Comparison of ENCODE assay signal across 28 cellular contexts in the genomic region with DNA sequence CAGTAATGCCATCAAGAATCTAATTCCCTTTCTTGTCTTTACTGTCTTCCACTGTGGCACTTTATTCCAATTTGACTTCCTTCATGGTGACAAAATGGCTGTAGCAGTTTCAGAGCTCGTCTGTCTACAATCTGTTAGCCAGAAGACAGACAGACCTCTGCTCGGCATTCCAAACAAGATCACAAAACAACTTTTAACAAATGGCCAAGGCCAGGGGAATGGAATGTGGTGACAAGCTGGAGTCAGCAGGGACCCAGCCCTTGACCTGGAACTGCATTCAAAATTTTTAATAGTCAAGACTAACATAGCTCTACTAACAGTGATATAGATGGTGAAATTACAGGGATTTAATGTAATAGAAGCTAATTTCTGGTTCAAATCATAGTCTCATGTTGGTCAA.
"Had no signal": no experiment of that assay in that cellular context is flagged by ENCODE, and none has a peak within 500 bp of the region (broad histone marks: within the 10 kb centered on the region; RNA-seq: fewer than 3 reads in every experiment).

No MANE protein-coding gene starts in this region.

- H3K4me3 ChIP-seq: adrenal gland, body of pancreas, esophagus muscularis mucosa, gastroesophageal sphincter had no signal

- DNase-seq: activated CD4-positive, alpha-beta memory T cell treated with anti-CD3 and anti-CD28 coated beads for 36 hours; activated CD4-positive, alpha-beta T cell treated with anti-CD3 and anti-CD28 coated beads for 36 hours; activated CD4-positive, alpha-beta T cell treated with anti-CD3 and anti-CD28 coated beads, Interleukin-2, amount 10 ng/mL, durations not matched to agents 24 days and 14 days; activated CD4-positive, CD25-positive, alpha-beta regulatory T cell; activated CD4-positive, CD25-positive, alpha-beta regulatory T cell treated with anti-CD3 and anti-CD28 coated beads, Interleukin-2, amount 50 U/mL, for 72 hours; activated CD8-positive, alpha-beta memory T cell treated with anti-CD3 and anti-CD28 coated beads, Interleukin-2, amount 10 ng/mL, durations not matched to agents 7 days and 5 days; activated CD8-positive, alpha-beta memory T cell treated with anti-CD3 and anti-CD28 coated beads, Interleukin-2, amount 50 U/mL, for 4 hours; activated CD8-positive, alpha-beta T cell treated with anti-CD3 and anti-CD28 coated beads, Interleukin-2, amount 10 ng/mL, durations not matched to agents 7 days and 5 days; activated effector memory CD4-positive, alpha-beta T cell treated with anti-CD3 and anti-CD28 coated beads, Interleukin-2, amount 50 U/mL, for 16 hours; activated naive CD4-positive, alpha-beta T cell treated with anti-CD3 and anti-CD28 coated beads for 36 hours; activated naive CD8-positive, alpha-beta T cell treated with anti-CD3 and anti-CD28 coated beads for 36 hours; activated naive CD8-positive, alpha-beta T cell treated with anti-CD3 and anti-CD28 coated beads, Interleukin-2, amount 50 U/mL, for 24 hours; activated T-cell treated with anti-CD3 and anti-CD28 coated beads, Interleukin-2, amount 50 U/mL, for 1 hour; activated T-cell treated with anti-CD3 and anti-CD28 coated beads, Interleukin-2, amount 50 U/mL, for 48 hours; adrenal gland; amygdala; aorta; body of pancreas; caudate nucleus; cortex of kidney; dermis blood vessel endothelial cell; effector CD4-positive, alpha-beta T cell; effector memory CD8-positive, alpha-beta T cell; erythroblast; foreskin melanocyte; T-helper 2 cell had no signal

- H3K27ac ChIP-seq: adrenal gland, body of pancreas, esophagus muscularis mucosa, gastroesophageal sphincter had no signal

- H3K27me3 ChIP-seq: adrenal gland, body of pancreas, esophagus muscularis mucosa, gastroesophageal sphincter had no signal

- H3K4me1 ChIP-seq: adrenal gland, body of pancreas, esophagus muscularis mucosa, gastroesophageal sphincter had no signal

- ATAC-seq: activated CD4-positive, alpha-beta T cell treated with anti-CD3 and anti-CD28 coated beads for 36 hours; activated CD8-positive, alpha-beta memory T cell treated with anti-CD3 and anti-CD28 coated beads, Interleukin-2, amount 10 ng/mL, durations not matched to agents 7 days and 5 days; activated CD8-positive, alpha-beta T cell treated with anti-CD3 and anti-CD28 coated beads, Interleukin-2, amount 10 ng/mL, durations not matched to agents 7 days and 5 days; activated naive CD8-positive, alpha-beta T cell treated with anti-CD3 and anti-CD28 coated beads, Interleukin-2, amount 50 U/mL, for 24 hours; body of pancreas; effector memory CD8-positive, alpha-beta T cell; gastroesophageal sphincter had no signal

- H3K36me3 ChIP-seq: adrenal gland, esophagus muscularis mucosa, gastroesophageal sphincter had no signal

- H3K9me3 ChIP-seq: adrenal gland, body of pancreas, esophagus muscularis mucosa, gastroesophageal sphincter had no signal
